8 cellular contexts compared by ENCODE assay signal in the genomic region with DNA sequence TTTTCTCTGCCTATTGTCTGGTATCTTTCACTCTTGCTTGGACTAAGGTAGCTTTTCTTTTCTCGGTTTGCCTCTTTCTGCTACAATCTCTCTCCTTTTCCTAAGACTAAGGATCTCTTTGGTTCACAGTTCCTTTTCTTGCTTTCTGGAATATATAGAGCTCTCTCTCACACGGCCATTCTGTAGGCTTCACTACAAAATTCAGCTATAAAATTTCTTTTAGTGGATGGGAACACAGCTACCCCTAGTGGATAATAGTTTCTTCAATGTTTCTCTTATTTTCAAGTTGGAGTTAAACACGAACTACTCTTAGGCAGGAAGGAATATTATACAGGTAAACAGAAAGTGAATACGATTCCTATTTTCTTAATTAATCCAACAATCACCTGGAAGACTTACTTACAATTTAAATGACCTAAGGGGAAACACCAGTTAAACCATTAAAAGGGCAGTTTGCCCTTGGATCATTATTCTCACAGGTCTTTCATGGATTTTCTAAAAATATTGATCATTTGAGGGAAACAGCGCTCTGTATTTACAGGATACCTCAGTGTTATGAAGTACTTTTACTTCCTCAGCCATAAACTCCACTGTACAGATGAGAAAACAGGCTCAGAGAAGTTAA.
DNase-seq lines count a peak whose midpoint lies in the region; ATAC-seq and TF ChIP-seq lines count a peak whose summit lies in the region.

No MANE protein-coding gene starts in this region.

- DNase-seq in D341Med (ENCODE audit: low spot score) (peak; percentile 21), adipocyte (ENCODE audit: low read depth) (peak; percentile 54), left kidney (ENCODE audit: low read depth, low spot score) (peak; percentile 54), MG63 (no peak), T-helper 9 cell (no peak)
- DNase-seq in activated CD4-positive, alpha-beta T cell treated with anti-CD3 and anti-CD28 coated beads for 4 hours = no peak

- H3K79me2 ChIP-seq in KMS-11 (ENCODE audit: insufficient read depth, low read depth) = no peaks in the 10 kb centered on the region

- no peak overlapping the region for H3K4me2 ChIP-seq in KMS-11

- H3K9ac ChIP-seq in KMS-11 (no peak overlapping the region), adipocyte (ENCODE audit: low read length) (no peak overlapping the region)

- H3K4me1 ChIP-seq in KMS-11 (ENCODE audit: low read depth, poor library complexity, severe bottlenecking) = peaks cover 17% of the 10 kb centered on the region
- H3K4me1 ChIP-seq in adipocyte (ENCODE audit: control insufficient read depth, insufficient read depth, low read length) = no peaks in the 10 kb centered on the region

- H3K4me3 ChIP-seq in KMS-11 (IDR thresholded peaks at IDR 0.05; ENCODE audit: insufficient read depth, low read depth, low read length) = no peak overlapping the region
- no peak overlapping the region for H3K4me3 ChIP-seq in adipocyte (ENCODE audit: low read length)
- no peak overlapping the region for H3K4me3 ChIP-seq in MG63

- no peaks in the 10 kb centered on the region for H3K36me3 ChIP-seq in KMS-11 (ENCODE audit: insufficient read depth)
- H3K36me3 ChIP-seq in adipocyte (ENCODE audit: control insufficient read depth, insufficient read depth, low read length, severe bottlenecking) = no peaks in the 10 kb centered on the region
- no peaks in the 10 kb centered on the region for H3K36me3 ChIP-seq in MG63

- H3K27ac ChIP-seq in KMS-11 = no peak overlapping the region

- no peak overlapping the region for H2AFZ ChIP-seq in KMS-11 (ENCODE audit: low read depth)

- no peaks in the 10 kb centered on the region for H4K20me1 ChIP-seq in KMS-11 (ENCODE audit: insufficient read depth)

- H3K9me3 ChIP-seq in adipocyte (ENCODE audit: control insufficient read depth, low read length) (no peaks in the 10 kb centered on the region), MG63 (no peaks in the 10 kb centered on the region)

- ATAC-seq in HG03565 (IDR thresholded peaks at IDR 0.05; ENCODE audit: unreplicated experiment) = no peak

- TF ChIP-seq CTCF in KMS-11 (conservative IDR thresholded peaks at IDR 0.05; ENCODE audit: low read depth, low read length) = peak; percentile 64

- H3K27me3 ChIP-seq in KMS-11 (ENCODE audit: insufficient read depth, low read depth) = no peaks in the 10 kb centered on the region
- H3K27me3 ChIP-seq in adipocyte (replicated peaks; ENCODE audit: control insufficient read depth, insufficient read depth, low read length) = peaks cover 12% of the 10 kb centered on the region
- peaks cover 4% of the 10 kb centered on the region; the same call in 1 of the 2 replicates for H3K27me3 ChIP-seq in MG63

Comparison
In these comparisons a context has a peak if more than half of its experiments do, and no peak if none do; other contexts are left out.
1. DNase-seq: peak in D341Med (single experiment), adipocyte (single experiment) and left kidney (single experiment); none in MG63 (single experiment), activated CD4-positive, alpha-beta T cell treated with anti-CD3 and anti-CD28 coated beads for 4 hours (0 of 2) and T-helper 9 cell (single experiment).